Comparison of ENCODE assay signal across 8 cellular contexts in the genomic region with DNA sequence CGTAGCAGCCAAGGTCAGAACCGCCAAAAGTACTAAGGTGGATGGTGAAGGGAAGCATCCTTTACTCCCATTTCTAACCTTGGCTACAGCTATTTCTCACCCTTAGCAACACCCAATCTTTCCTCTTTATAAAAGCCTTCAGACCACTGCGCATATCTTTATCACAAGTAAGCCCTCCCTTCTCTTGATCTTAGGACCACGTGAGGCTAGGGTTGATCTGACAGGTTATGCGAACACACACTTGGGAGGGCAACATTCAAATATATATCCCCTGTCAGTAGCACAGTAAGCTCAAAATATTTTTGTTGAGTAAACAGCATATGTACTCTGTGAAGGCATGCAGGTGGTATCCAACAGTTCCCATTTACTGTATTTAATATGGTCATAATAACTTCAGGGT. TPM values are rescaled to one million over a fixed set of nuclear protein-coding genes. Genes with fewer than 3 reads are reported as not detected.
DNase-seq lines count a peak whose midpoint lies in the region; ATAC-seq, FAIRE-seq and TF ChIP-seq lines count a peak whose summit lies in the region.

No MANE protein-coding gene starts in this region.

- DNase-seq in GM06990 (ENCODE audit: extremely low read depth, insufficient read length) = no peak
- no peak for DNase-seq in endothelial cell of umbilical vein (ENCODE audit: low read depth, low spot score)
- DNase-seq in psoas muscle = no peak
- DNase-seq in NCI-H1092 treated with DMSO at 0.1 percent for 48 hours (lab: John Stamatoyannopoulos, UW) = no peak
- DNase-seq in RPMI8226 = no peak

- no peaks in the 10 kb centered on the region for H3K9me2 ChIP-seq in OCI-LY1 (ENCODE audit: low read depth, low read length)

- peak overlapping the region; percentile 69 for H3K27ac ChIP-seq in OCI-LY1 (ENCODE audit: low read depth, low read length, poor library complexity, severe bottlenecking)
- H3K27ac ChIP-seq in endothelial cell of umbilical vein (ENCODE audit: insufficient read depth, low read depth, low read length) = peak overlapping the region; percentile 88
- H3K27ac ChIP-seq in psoas muscle = peak overlapping the region; percentile 96

- H3K4me1 ChIP-seq in OCI-LY1 (ENCODE audit: insufficient read depth, low read length, severe bottlenecking) (peaks cover 34% of the 10 kb centered on the region), endothelial cell of umbilical vein (ENCODE audit: control insufficient read depth, extremely low read depth, insufficient read depth, low read length) (peaks cover 19% of the 10 kb centered on the region), psoas muscle (peaks cover 16% of the 10 kb centered on the region)

- H3F3A ChIP-seq in OCI-LY1 (ENCODE audit: insufficient read depth, low read length) = peaks cover 4% of the 10 kb centered on the region; the same call in 1 of the 2 replicates

- H3K36me3 ChIP-seq in GM06990 (ENCODE audit: control insufficient read depth, insufficient read depth, low read length) (no peaks in the 10 kb centered on the region; the same call in 1 of the 2 replicates), OCI-LY1 (ENCODE audit: insufficient read depth, low read length) (no peaks in the 10 kb centered on the region), endothelial cell of umbilical vein (ENCODE audit: control insufficient read depth in 2 of 2, extremely low read depth in 1 of 2, insufficient read depth in 2 of 2, low read length in 2 of 2) (no peaks in the 10 kb centered on the region), psoas muscle (ENCODE audit: insufficient read depth in 1 of 2, low read depth in 1 of 2) (no peaks in the 10 kb centered on the region)

- intact Hi-C loops in endothelial cell of umbilical vein (cut with micrococcal nuclease) (loop anchor here (5.0 to 10.0 kb wide), 2 partner anchors 336 to 619 kb away; a partner anchor contains a TSS), psoas muscle (cut with DNase I) (no loop called here)

- no peak for TF ChIP-seq POLR2A in endothelial cell of umbilical vein (IDR thresholded peaks at IDR 0.05; ENCODE audit: low read depth, low read length)

- TF ChIP-seq CTCF in GM06990 (IDR thresholded peaks at IDR 0.05; ENCODE audit: insufficient read depth, low read length, poor library complexity, severe bottlenecking) = no peak
- no peak for TF ChIP-seq CTCF in OCI-LY1 (IDR thresholded peaks at IDR 0.05; ENCODE audit: low read length)
- no peak for TF ChIP-seq CTCF in endothelial cell of umbilical vein (IDR thresholded peaks at IDR 0.05; ENCODE audit: extremely low read depth in 1 of 2, insufficient read depth in 1 of 2, low read depth in 1 of 2, low read length in 2 of 2)
- no peak for TF ChIP-seq CTCF in psoas muscle (IDR thresholded peaks at IDR 0.05)

- H4K20me1 ChIP-seq in OCI-LY1 (ENCODE audit: insufficient read depth, low read length) (no peaks in the 10 kb centered on the region), endothelial cell of umbilical vein (replicated peaks; ENCODE audit: control insufficient read depth, extremely low read depth, insufficient read depth, low read length) (no peaks in the 10 kb centered on the region)

- POLR2A ChIA-PET in endothelial cell of umbilical vein (lab: Charles Lee) = interaction anchor here (1.3 kb wide), 1 partner anchor 11 kb away, joined by 6 read pairs; no protein-coding TSS in a partner anchor

- H3K9me3 ChIP-seq in OCI-LY1 (ENCODE audit: low read length) (no peaks in the 10 kb centered on the region), endothelial cell of umbilical vein (replicated peaks; ENCODE audit: control insufficient read depth, insufficient read depth, low read length) (no peaks in the 10 kb centered on the region), psoas muscle (no peaks in the 10 kb centered on the region)

- 76 to 83% (median 77%) methylated on average over 5 of the region's 5 CpGs for WGBS in psoas muscle, 3 donors

- BruUV-seq in endothelial cell of umbilical vein (replicated peaks; lab: Mats Ljungman, UMichigan) = no TSS peak

- H2AFZ ChIP-seq in OCI-LY1 (ENCODE audit: low read length) = peak overlapping the region; percentile 91; the same call in 1 of the 2 replicates
- peak overlapping the region; percentile 53 for H2AFZ ChIP-seq in endothelial cell of umbilical vein (ENCODE audit: low read depth, low read length)

- no peak for FAIRE-seq in endothelial cell of umbilical vein (lab: Jason Lieb, UNC)

- CTCF ChIA-PET in endothelial cell of umbilical vein (lab: Charles Lee) = interaction anchor here (1.2 to 3.6 kb wide), 8 partner anchors 9 to 150 kb away, joined by 3 to 33 read pairs (median 8); no protein-coding TSS in a partner anchor

- H3K79me2 ChIP-seq in OCI-LY1 (ENCODE audit: insufficient read depth, low read length) = no peaks in the 10 kb centered on the region
- no peaks in the 10 kb centered on the region for H3K79me2 ChIP-seq in endothelial cell of umbilical vein (ENCODE audit: control insufficient read depth, insufficient read depth, low read length)

- H3K9ac ChIP-seq in OCI-LY1 (ENCODE audit: low read length) (peak overlapping the region; percentile 75), endothelial cell of umbilical vein (replicated peaks; ENCODE audit: extremely low read depth, insufficient read depth, low read length) (peak overlapping the region; percentile 89)

- H3K4me2 ChIP-seq in OCI-LY1 (ENCODE audit: low read length) = peak overlapping the region; percentile 90
- peak overlapping the region; percentile 86 for H3K4me2 ChIP-seq in endothelial cell of umbilical vein (ENCODE audit: insufficient read depth, low read length)

- dilution Hi-C loops in endothelial cell of umbilical vein (cut with MboI; ENCODE audit: extremely low pct_ligation_motif_present, low sequenced_read_pairs) = no loop called here

- no peaks in the 10 kb centered on the region for H3K9me1 ChIP-seq in endothelial cell of umbilical vein (replicated peaks; ENCODE audit: control insufficient read depth, extremely low read depth, insufficient read depth, low read length)

- no peaks in the 10 kb centered on the region for H3K27me3 ChIP-seq in GM06990 (replicated peaks; ENCODE audit: control insufficient read depth, insufficient read depth, low read length)
- H3K27me3 ChIP-seq in OCI-LY1 (ENCODE audit: insufficient read depth, low read length) = no peaks in the 10 kb centered on the region
- H3K27me3 ChIP-seq in endothelial cell of umbilical vein (ENCODE audit: control insufficient read depth in 2 of 2, insufficient read depth in 2 of 2, low read length in 2 of 2) = no peaks in the 10 kb centered on the region
- no peaks in the 10 kb centered on the region for H3K27me3 ChIP-seq in psoas muscle (ENCODE audit: insufficient read depth in 3 of 3, low read length in 2 of 3)

- peak overlapping the region; percentile 78 for H3K4me3 ChIP-seq in GM06990 (replicated peaks; ENCODE audit: low read depth, low read length)
- H3K4me3 ChIP-seq in OCI-LY1 (ENCODE audit: low read depth, low read length, poor library complexity, severe bottlenecking) = peak overlapping the region; percentile 68
- peak overlapping the region in 2 of 3 experiments; percentile 80 to 96 for H3K4me3 ChIP-seq in endothelial cell of umbilical vein (replicated peaks in 1 of 3; ENCODE audit: insufficient read depth in 1 of 3, low read depth in 1 of 3, low read length in 3 of 3)
- H3K4me3 ChIP-seq in psoas muscle = peak overlapping the region; percentile 94

- ATAC-seq in psoas muscle = no peak
- no peak for ATAC-seq in HG03097 (IDR thresholded peaks at IDR 0.05; ENCODE audit: low FRiP score, unreplicated experiment)
- no peak for ATAC-seq in GM19455 (IDR thresholded peaks at IDR 0.05; ENCODE audit: unreplicated experiment)

TF ChIP-seq in endothelial cell of umbilical vein, 7 proteins besides CTCF, POLR2A, EP300 and RAD21:
- TF ChIP-seq MYC (IDR thresholded peaks at IDR 0.05; ENCODE audit: low read depth, low read length) = no peak
- TF ChIP-seq FOS (IDR thresholded peaks at IDR 0.05; ENCODE audit: borderline replicate concordance, insufficient read depth, low read length) = no peak
- TF ChIP-seq, protein P1, sequence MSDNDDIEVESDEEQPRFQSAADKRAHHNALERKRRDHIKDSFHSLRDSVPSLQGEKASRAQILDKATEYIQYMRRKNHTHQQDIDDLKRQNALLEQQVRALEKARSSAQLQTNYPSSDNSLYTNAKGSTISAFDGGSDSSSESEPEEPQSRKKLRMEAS (IDR thresholded peaks at IDR 0.05; ENCODE audit: insufficient read depth, insufficient read length) = no peak
- TF ChIP-seq POLR2AphosphoS5 (IDR thresholded peaks at IDR 0.05; ENCODE audit: insufficient read depth, low read depth, low read length) = no peak
- no peak for TF ChIP-seq JUN (IDR thresholded peaks at IDR 0.05; ENCODE audit: borderline replicate concordance, insufficient read depth, insufficient read length, low read depth)
- TF ChIP-seq GATA2 (IDR thresholded peaks at IDR 0.05; ENCODE audit: insufficient read depth, insufficient read length, low read depth, low read length) = no peak
- TF ChIP-seq EZH2 (IDR thresholded peaks at IDR 0.05; ENCODE audit: borderline replicate concordance, low read depth, low read length, severe bottlenecking) = no peak

RNA-seq across cellular contexts. Expression of a gene that starts 1.5 kb away (rescaled TPM):
- total RNA-seq in endothelial cell of umbilical vein (24.8 and 25.8 TPM in 2 replicates), psoas muscle (1 to 10 TPM; 3.6 to 6.5 (median 5.3) TPM)
- polyA plus RNA-seq in endothelial cell of umbilical vein (17.0 and 17.2 TPM in 2 replicates), psoas muscle (1 to 10 TPM; 1.3 to 3.2 (median 1.5) TPM)
- polyA plus RNA-seq in endothelial cell of umbilical vein (2011; cell fraction: cytosol; rRNA removed) = 16.2 and 17.1 TPM in 2 replicates
- 7.3 and 8.8 TPM in 2 replicates for polyA plus RNA-seq in endothelial cell of umbilical vein (2011; cell fraction: nucleus; rRNA removed)
- polyA plus RNA-seq in endothelial cell of umbilical vein (2012) = 8.9 and 12.7 TPM in 2 replicates
- polyA minus RNA-seq in endothelial cell of umbilical vein = 28.5 and 29.6 TPM in 2 replicates
- polyA minus RNA-seq in endothelial cell of umbilical vein (2011; cell fraction: cytosol; rRNA and poly(A)+ RNA removed) = 7.8 TPM
- 16.0 and 19.8 TPM in 2 replicates for polyA minus RNA-seq in endothelial cell of umbilical vein (2011; cell fraction: nucleus; rRNA and poly(A)+ RNA removed)
